ENCODE assay signal across 8 cellular contexts in the genomic region with DNA sequence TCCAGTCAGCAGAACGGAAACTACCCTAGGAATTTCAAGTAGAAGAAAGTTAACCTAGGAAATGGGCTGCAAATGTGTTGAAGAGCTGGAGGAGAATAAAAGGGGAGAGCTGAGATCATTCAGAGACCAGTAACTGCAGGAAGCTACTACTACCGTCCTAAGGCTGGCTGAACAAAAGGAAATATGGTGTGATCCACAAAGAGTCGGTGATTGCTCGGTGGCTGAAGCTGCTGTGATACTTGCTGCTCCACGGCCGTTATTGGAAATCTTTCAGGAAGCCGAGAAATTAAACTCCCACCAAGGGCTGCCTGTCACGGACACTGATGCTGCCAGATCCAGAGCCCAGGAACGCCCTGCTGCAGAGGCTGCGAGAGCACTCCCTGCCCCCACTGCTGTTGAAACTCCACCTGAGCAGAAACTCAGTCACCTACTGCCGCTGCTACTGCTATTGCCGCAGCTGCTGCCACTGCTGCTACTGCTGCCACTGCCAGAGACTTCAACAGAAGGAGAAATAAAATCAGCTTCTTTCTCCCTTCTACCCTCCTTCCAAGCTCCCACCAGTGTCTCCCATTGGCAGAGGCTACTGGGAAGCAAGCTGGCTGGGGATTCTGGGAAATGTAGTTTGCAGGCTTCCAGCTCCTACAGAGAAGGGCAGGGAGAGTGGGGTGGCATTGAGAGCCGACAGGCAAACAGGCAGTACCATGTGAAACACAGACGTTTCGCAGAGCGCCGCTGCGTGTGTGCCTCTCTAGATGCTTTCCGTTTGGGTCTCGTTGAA.
DNase-seq lines count a peak whose midpoint lies in the region; ATAC-seq, FAIRE-seq and TF ChIP-seq lines count a peak whose summit lies in the region.

No MANE protein-coding gene starts in this region.

- intact Hi-C loops in endothelial cell of umbilical vein (cut with micrococcal nuclease) = loop anchor here (1.0 kb wide), 2 partner anchors 40 to 131 kb away; a partner anchor contains a TSS

- no peaks in the 10 kb centered on the region for H3K36me3 ChIP-seq in endothelial cell of umbilical vein (ENCODE audit: control insufficient read depth in 2 of 2, extremely low read depth in 1 of 2, insufficient read depth in 2 of 2, low read length in 2 of 2)

- peak overlapping the region; percentile 83 for H3K27ac Mint-ChIP-seq in activated CD8-positive, alpha-beta memory T cell treated with anti-CD3 and anti-CD28 coated beads, Interleukin-2, amount 10 ng/mL, durations not matched to agents 7 days and 5 days
- peak overlapping the region; percentile 87 for H3K27ac Mint-ChIP-seq in stimulated activated memory B cell treated with anti-CD40 and anti-IgM and Interleukin-4, amounts not matched to agents 10 μg/mL and 1 μg/mL and 100 μg/mL, for 72 hours

- H3K4me2 ChIP-seq in endothelial cell of umbilical vein (ENCODE audit: insufficient read depth, low read length) = peak overlapping the region; percentile 90

- peak; percentile 97 for FAIRE-seq in endothelial cell of umbilical vein (lab: Jason Lieb, UNC)

- ATAC-seq in GM19023 (IDR thresholded peaks at IDR 0.05; ENCODE audit: unreplicated experiment) (peak; percentile 26), HG03442 (IDR thresholded peaks at IDR 0.05; ENCODE audit: unreplicated experiment) (peak; percentile 30)
- peak; percentile 88 for ATAC-seq in activated CD8-positive, alpha-beta memory T cell treated with anti-CD3 and anti-CD28 coated beads, Interleukin-2, amount 10 ng/mL, durations not matched to agents 7 days and 5 days
- ATAC-seq in stimulated activated memory B cell treated with anti-CD40 and anti-IgM and Interleukin-4, amounts not matched to agents 10 μg/mL and 1 μg/mL and 100 μg/mL, for 72 hours = peak; percentile 70

- no peaks in the 10 kb centered on the region for H3K27me3 ChIP-seq in endothelial cell of umbilical vein (ENCODE audit: control insufficient read depth in 2 of 2, insufficient read depth in 2 of 2, low read length in 2 of 2)

- H3K9me3 Mint-ChIP-seq in activated CD8-positive, alpha-beta memory T cell treated with anti-CD3 and anti-CD28 coated beads, Interleukin-2, amount 10 ng/mL, durations not matched to agents 7 days and 5 days (ENCODE audit: low read depth) = no peaks in the 10 kb centered on the region
- H3K9me3 Mint-ChIP-seq in stimulated activated memory B cell treated with anti-CD40 and anti-IgM and Interleukin-4, amounts not matched to agents 10 μg/mL and 1 μg/mL and 100 μg/mL, for 72 hours = no peaks in the 10 kb centered on the region

- DNase-seq in AG10803 (ENCODE audit: low read depth) (peak; percentile 72), NCI-H748 (lab: John Stamatoyannopoulos, UW; ENCODE audit: unreplicated experiment) (peak; percentile 85), endothelial cell of umbilical vein (ENCODE audit: low read depth, low spot score) (peak; percentile 87), medulla oblongata (ENCODE audit: extremely low spot score) (peak; percentile 93)
- peak; percentile 72 for DNase-seq in activated CD8-positive, alpha-beta memory T cell treated with anti-CD3 and anti-CD28 coated beads, Interleukin-2, amount 10 ng/mL, durations not matched to agents 7 days and 5 days

- dilution Hi-C loops in endothelial cell of umbilical vein (cut with MboI; ENCODE audit: extremely low pct_ligation_motif_present, low sequenced_read_pairs) = no loop called here

- H3K36me3 Mint-ChIP-seq in activated CD8-positive, alpha-beta memory T cell treated with anti-CD3 and anti-CD28 coated beads, Interleukin-2, amount 10 ng/mL, durations not matched to agents 7 days and 5 days = peaks cover 5% of the 10 kb centered on the region
- H3K36me3 Mint-ChIP-seq in stimulated activated memory B cell treated with anti-CD40 and anti-IgM and Interleukin-4, amounts not matched to agents 10 μg/mL and 1 μg/mL and 100 μg/mL, for 72 hours = no peaks in the 10 kb centered on the region

- peaks cover 19% of the 10 kb centered on the region for H3K4me1 Mint-ChIP-seq in activated CD8-positive, alpha-beta memory T cell treated with anti-CD3 and anti-CD28 coated beads, Interleukin-2, amount 10 ng/mL, durations not matched to agents 7 days and 5 days
- peaks cover 71% of the 10 kb centered on the region for H3K4me1 Mint-ChIP-seq in stimulated activated memory B cell treated with anti-CD40 and anti-IgM and Interleukin-4, amounts not matched to agents 10 μg/mL and 1 μg/mL and 100 μg/mL, for 72 hours

- TF ChIP-seq CTCF in AG10803 (conservative IDR thresholded peaks at IDR 0.05; ENCODE audit: low read length) (no peak), endothelial cell of umbilical vein (IDR thresholded peaks at IDR 0.05; ENCODE audit: extremely low read depth in 1 of 2, insufficient read depth in 1 of 2, low read depth in 1 of 2, low read length in 2 of 2) (no peak)

- CTCF ChIA-PET in activated CD8-positive, alpha-beta memory T cell treated with anti-CD3 and anti-CD28 coated beads, Interleukin-2, amount 10 ng/mL, durations not matched to agents 7 days and 5 days (lab: Charles Lee) = interaction anchor here (1.0 to 2.1 kb wide), 4 partner anchors 8 to 79 kb away, joined by 3 to 7 read pairs (median 4); no protein-coding TSS in a partner anchor
- CTCF ChIA-PET in endothelial cell of umbilical vein (lab: Charles Lee) = interaction anchor here (0.7 to 1.9 kb wide), 16 partner anchors 9 to 306 kb away, joined by 3 to 6 read pairs (median 4); a partner anchor contains a TSS

- H3K79me2 ChIP-seq in endothelial cell of umbilical vein (ENCODE audit: control insufficient read depth, insufficient read depth, low read length) = no peaks in the 10 kb centered on the region

- BruUV-seq in endothelial cell of umbilical vein (replicated peaks; lab: Mats Ljungman, UMichigan) = TSS peak; percentile 60

- H3K9ac ChIP-seq in endothelial cell of umbilical vein (replicated peaks; ENCODE audit: extremely low read depth, insufficient read depth, low read length) = peak overlapping the region; percentile 77

- H3K4me3 ChIP-seq in AG10803 (ENCODE audit: low read length) = peak overlapping the region; percentile 88
- H3K4me3 ChIP-seq in endothelial cell of umbilical vein (replicated peaks in 1 of 3; ENCODE audit: insufficient read depth in 1 of 3, low read depth in 1 of 3, low read length in 3 of 3) = peak overlapping the region; percentile 80 to 90 (median 83)

- TF ChIP-seq POLR2A in endothelial cell of umbilical vein (IDR thresholded peaks at IDR 0.05; ENCODE audit: low read depth, low read length) = peak; percentile 78

- POLR2A ChIA-PET in endothelial cell of umbilical vein (lab: Charles Lee) = interaction anchor here (0.6 kb wide), 1 partner anchor 68 kb away, joined by 3 read pairs; no protein-coding TSS in a partner anchor

- peak overlapping the region; percentile 62 for H3K27ac ChIP-seq in endothelial cell of umbilical vein (ENCODE audit: insufficient read depth, low read depth, low read length)

- H3K9me3 ChIP-seq in endothelial cell of umbilical vein (replicated peaks; ENCODE audit: control insufficient read depth, insufficient read depth, low read length) = no peaks in the 10 kb centered on the region

- H3K4me3 Mint-ChIP-seq in activated CD8-positive, alpha-beta memory T cell treated with anti-CD3 and anti-CD28 coated beads, Interleukin-2, amount 10 ng/mL, durations not matched to agents 7 days and 5 days = peak overlapping the region; percentile 80
- H3K4me3 Mint-ChIP-seq in stimulated activated memory B cell treated with anti-CD40 and anti-IgM and Interleukin-4, amounts not matched to agents 10 μg/mL and 1 μg/mL and 100 μg/mL, for 72 hours = peak overlapping the region; percentile 82

- H4K20me1 ChIP-seq in endothelial cell of umbilical vein (replicated peaks; ENCODE audit: control insufficient read depth, extremely low read depth, insufficient read depth, low read length) = no peaks in the 10 kb centered on the region

- H3K9me1 ChIP-seq in endothelial cell of umbilical vein (replicated peaks; ENCODE audit: control insufficient read depth, extremely low read depth, insufficient read depth, low read length) = no peaks in the 10 kb centered on the region

- H3K4me1 ChIP-seq in endothelial cell of umbilical vein (ENCODE audit: control insufficient read depth, extremely low read depth, insufficient read depth, low read length) = peaks cover 13% of the 10 kb centered on the region

- H2AFZ ChIP-seq in endothelial cell of umbilical vein (ENCODE audit: low read depth, low read length) = peak overlapping the region; percentile 99

- H3K27me3 Mint-ChIP-seq in activated CD8-positive, alpha-beta memory T cell treated with anti-CD3 and anti-CD28 coated beads, Interleukin-2, amount 10 ng/mL, durations not matched to agents 7 days and 5 days = no peaks in the 10 kb centered on the region
- no peaks in the 10 kb centered on the region for H3K27me3 Mint-ChIP-seq in stimulated activated memory B cell treated with anti-CD40 and anti-IgM and Interleukin-4, amounts not matched to agents 10 μg/mL and 1 μg/mL and 100 μg/mL, for 72 hours

TF ChIP-seq in endothelial cell of umbilical vein, 7 proteins besides CTCF, POLR2A, EP300 and RAD21:
- TF ChIP-seq GATA2 (IDR thresholded peaks at IDR 0.05; ENCODE audit: insufficient read depth, insufficient read length, low read depth, low read length) (no peak), MYC (IDR thresholded peaks at IDR 0.05; ENCODE audit: low read depth, low read length) (no peak), JUN (IDR thresholded peaks at IDR 0.05; ENCODE audit: borderline replicate concordance, insufficient read depth, insufficient read length, low read depth) (no peak), POLR2AphosphoS5 (IDR thresholded peaks at IDR 0.05; ENCODE audit: insufficient read depth, low read depth, low read length) (peak; percentile 57), EZH2 (IDR thresholded peaks at IDR 0.05; ENCODE audit: borderline replicate concordance, low read depth, low read length, severe bottlenecking) (no peak), FOS (IDR thresholded peaks at IDR 0.05; ENCODE audit: borderline replicate concordance, insufficient read depth, low read length) (no peak)
- TF ChIP-seq, protein P1, sequence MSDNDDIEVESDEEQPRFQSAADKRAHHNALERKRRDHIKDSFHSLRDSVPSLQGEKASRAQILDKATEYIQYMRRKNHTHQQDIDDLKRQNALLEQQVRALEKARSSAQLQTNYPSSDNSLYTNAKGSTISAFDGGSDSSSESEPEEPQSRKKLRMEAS (IDR thresholded peaks at IDR 0.05; ENCODE audit: insufficient read depth, insufficient read length) = no peak

Comparison
In these comparisons a context has a peak if more than half of its experiments do, and no peak if none do; other contexts are left out.
1. Peak in every context shown above with its lines: DNase-seq, ATAC-seq, H3K4me3 ChIP-seq and H3K27ac ChIP-seq.
2. ATAC-seq: peak in every context shown above with its lines; median percentile 88 in activated CD8-positive, alpha-beta memory T cell treated with anti-CD3 and anti-CD28 coated beads, Interleukin-2, amount 10 ng/mL, durations not matched to agents 7 days and 5 days; 70 in stimulated activated memory B cell treated with anti-CD40 and anti-IgM and Interleukin-4, amounts not matched to agents 10 μg/mL and 1 μg/mL and 100 μg/mL, for 72 hours; 30 in HG03442; 26 in GM19023.